In the genomic region with DNA sequence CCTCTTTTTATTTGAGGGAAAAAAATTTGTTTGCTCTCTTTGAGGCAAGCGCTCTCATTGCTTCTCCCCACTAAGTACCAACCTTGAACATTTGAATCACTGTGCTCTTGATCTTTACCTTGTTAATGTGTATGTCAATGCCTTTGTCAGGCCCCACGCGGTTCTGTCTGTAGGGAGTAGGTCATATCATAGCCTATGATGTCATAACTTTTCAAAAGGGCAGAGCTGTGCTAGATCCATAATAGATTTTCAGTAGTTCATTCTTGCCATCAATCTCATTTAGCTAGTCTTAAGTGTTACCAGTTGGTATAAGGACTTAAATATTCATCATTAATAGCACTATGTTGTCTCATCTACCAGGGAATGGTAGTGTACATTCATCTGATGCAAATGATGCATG, we compare ENCODE assay signal across 24 cellular contexts.
"Had no signal": no experiment of that assay in that cellular context is flagged by ENCODE, and none has a peak within 500 bp of the region (broad histone marks: within the 10 kb centered on the region; RNA-seq: fewer than 3 reads in every experiment).

No MANE protein-coding gene starts in this region.

- H3K9me3 ChIP-seq: ascending aorta, SJCRH30, SK-N-SH had no signal

- H3K4me3 ChIP-seq: ascending aorta, SJCRH30 had no signal

- H3K4me3 Mint-ChIP-seq: activated CD4-positive, alpha-beta T cell treated with anti-CD3 and anti-CD28 coated beads for 36 hours; activated CD8-positive, alpha-beta T cell treated with anti-CD3 and anti-CD28 coated beads, Interleukin-2, amount 10 ng/mL, durations not matched to agents 7 days and 5 days; activated naive CD4-positive, alpha-beta T cell treated with anti-CD3 and anti-CD28 coated beads, Interleukin-2, amount 50 U/mL, for 24 hours; activated T-cell treated with anti-CD3 and anti-CD28 coated beads, Interleukin-2, amount 50 U/mL, for 24 hours; activated T-helper 1 cell treated with anti-CD3 and anti-CD28 coated beads, Interleukin-12 subunit alpha, Interleukin-12 subunit beta, Interleukin-2, Interleukin-4 antibody, amounts not matched to agents 30 ng/mL and 10 ng/mL and 1 ng/mL, durations not matched to agents 14 hours and 24 hours and 36 hours; brain; central memory CD8-positive, alpha-beta T cell; IgD-negative memory B cell had no signal

- H3K36me3 Mint-ChIP-seq: activated naive CD4-positive, alpha-beta T cell treated with anti-CD3 and anti-CD28 coated beads, Interleukin-2, amount 50 U/mL, for 24 hours; brain had no signal

- H3K4me1 ChIP-seq: ascending aorta, SJCRH30 had no signal

- DNase-seq: activated CD8-positive, alpha-beta T cell treated with anti-CD3 and anti-CD28 coated beads, Interleukin-2, amount 10 ng/mL, durations not matched to agents 7 days and 5 days; activated effector memory CD4-positive, alpha-beta T cell treated with Interleukin-2 at 50 U/mL for 16 hours; activated naive CD4-positive, alpha-beta T cell; activated T-cell treated with anti-CD3 and anti-CD28 coated beads, Interleukin-2, amount 50 U/mL, for 24 hours; amniotic stem cell; KG1; MV-4-11; NCI-H1092 treated with DMSO at 0.1 percent for 48 hours; NCI-H1417 treated with DMSO at 0.1 percent for 48 hours; NCI-H1694; NCI-H2029 treated with DMSO at 0.1 percent for 48 hours; NCI-H446; RPMI8226; SJCRH30; SK-N-SH; T-helper 1 cell had no signal

- H3K27me3 ChIP-seq: ascending aorta, SJCRH30 had no signal

- H3K4me1 Mint-ChIP-seq: activated CD4-positive, alpha-beta T cell treated with anti-CD3 and anti-CD28 coated beads for 36 hours; activated naive CD4-positive, alpha-beta T cell treated with anti-CD3 and anti-CD28 coated beads, Interleukin-2, amount 50 U/mL, for 24 hours; central memory CD8-positive, alpha-beta T cell had no signal

- H3K36me3 ChIP-seq: ascending aorta, SJCRH30, WERI-Rb-1 had no signal

- H3K4me2 ChIP-seq: SK-N-SH had no signal

- H3K9me3 Mint-ChIP-seq: activated naive CD4-positive, alpha-beta T cell treated with anti-CD3 and anti-CD28 coated beads, Interleukin-2, amount 50 U/mL, for 24 hours; central memory CD8-positive, alpha-beta T cell had no signal

- H3K27me3 Mint-ChIP-seq: activated T-cell treated with anti-CD3 and anti-CD28 coated beads, Interleukin-2, amount 50 U/mL, for 24 hours; brain had no signal

- H3K27ac Mint-ChIP-seq: activated CD4-positive, alpha-beta T cell treated with anti-CD3 and anti-CD28 coated beads for 36 hours; activated CD8-positive, alpha-beta T cell treated with anti-CD3 and anti-CD28 coated beads, Interleukin-2, amount 10 ng/mL, durations not matched to agents 7 days and 5 days; activated naive CD4-positive, alpha-beta T cell treated with anti-CD3 and anti-CD28 coated beads, Interleukin-2, amount 50 U/mL, for 24 hours; activated T-cell treated with anti-CD3 and anti-CD28 coated beads, Interleukin-2, amount 50 U/mL, for 24 hours; activated T-helper 1 cell treated with anti-CD3 and anti-CD28 coated beads, Interleukin-12 subunit alpha, Interleukin-12 subunit beta, Interleukin-2, Interleukin-4 antibody, amounts not matched to agents 30 ng/mL and 10 ng/mL and 1 ng/mL, durations not matched to agents 14 hours and 24 hours and 36 hours; IgD-negative memory B cell had no signal

- H3K9ac ChIP-seq: SK-N-SH had no signal

- H3K27ac ChIP-seq: ascending aorta, SJCRH30, WERI-Rb-1 had no signal
